Comparison of ENCODE assay signal across 1 cellular context in the genomic region with DNA sequence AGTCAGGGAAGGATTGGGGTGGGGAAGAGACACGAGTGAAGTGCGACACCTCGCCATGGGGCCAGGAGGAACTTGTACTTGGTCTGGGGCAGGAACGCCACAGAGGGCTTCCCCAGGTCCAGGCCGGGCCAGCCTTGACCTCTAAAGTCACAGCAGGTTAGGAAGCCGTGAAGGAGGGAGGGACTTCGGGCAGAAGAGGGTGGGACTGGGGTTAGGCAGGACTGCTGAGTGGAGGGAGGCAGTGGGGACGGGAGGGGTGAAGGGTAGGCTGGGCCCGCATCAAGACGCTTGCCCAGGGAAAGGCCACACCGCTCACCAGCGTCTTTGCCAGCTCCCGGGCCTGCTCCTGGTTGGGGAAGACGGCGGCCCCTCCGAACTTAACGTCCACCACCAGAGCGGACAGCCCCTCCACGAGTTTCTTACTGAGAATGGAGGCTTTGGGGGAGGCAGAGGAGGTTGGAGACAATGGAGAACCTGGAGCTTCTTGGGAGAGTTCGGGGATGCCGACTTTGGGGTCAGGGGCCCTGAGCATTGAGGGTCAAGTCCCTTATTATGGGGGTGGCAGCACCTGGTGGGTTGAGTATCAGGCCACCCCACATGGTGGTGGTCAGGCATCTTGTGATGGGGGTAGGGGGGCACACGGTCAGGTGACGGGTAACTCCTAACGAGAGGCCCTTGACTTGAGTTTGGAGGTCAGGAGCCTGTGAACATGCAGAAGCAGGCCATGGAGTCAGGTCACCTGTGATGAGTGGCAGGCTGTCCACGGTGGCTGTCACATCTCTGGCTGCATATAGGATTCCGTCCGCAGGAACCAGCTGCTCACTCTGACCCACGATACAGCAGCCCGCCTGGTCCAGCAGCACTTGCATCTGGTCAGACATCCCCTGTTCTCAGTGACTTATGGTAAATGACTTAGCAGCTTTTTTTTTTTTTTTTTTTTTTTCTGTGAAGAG.
TF ChIP-seq lines count a peak whose summit lies in the region.

No MANE protein-coding gene starts in this region.

TF ChIP-seq in H1, 55 proteins besides CTCF, POLR2A, EP300 and RAD21:
- TF ChIP-seq JUND (IDR thresholded peaks at IDR 0.05; ENCODE audit: low read length) (no peak), KDM4A (IDR thresholded peaks at IDR 0.05; ENCODE audit: low read depth, low read length, severe bottlenecking) (peak; percentile 7)
